In genomic region chr5:173648308-173648866, GRCh38 we compare ENCODE assay signal across 22 cellular contexts. TPM values are rescaled to one million over a fixed set of nuclear protein-coding genes. Genes with fewer than 3 reads are reported as not detected.
A peak's percentile ranks its signal among the peaks of the same experiment; 100 is the strongest.
DNase-seq lines count a peak whose midpoint lies in the region; ATAC-seq and TF ChIP-seq lines count a peak whose summit lies in the region.
"Had no signal": no experiment of that assay in that cellular context is flagged by ENCODE, and none has a peak within 500 bp of the region (broad histone marks: within the 10 kb centered on the region; RNA-seq: fewer than 3 reads in every experiment).

No MANE protein-coding gene starts in this region.

- in situ Hi-C loops in GM23248 (cut with MboI): no loop called here

- H3K27ac ChIP-seq in RWPE2 (ENCODE audit: poor library complexity, severe bottlenecking) (no peak overlapping the region), endodermal cell (ENCODE audit: low read depth, low read length) (no peak overlapping the region), GM23248 (no peak overlapping the region)
- H3K27ac ChIP-seq: A549; BLaER1 treated with 17β-estradiol and CSF1 and Interleukin-3, amounts not matched to agents 10 nM and 100 nM had no signal

- no peak overlapping the region for H3K4me3 ChIP-seq in RWPE2 (ENCODE audit: severe bottlenecking)
- H3K4me3 ChIP-seq in endodermal cell (ENCODE audit: low read length): no peak overlapping the region
- no peak overlapping the region for H3K4me3 ChIP-seq in GM23248
- H3K4me3 ChIP-seq: A549; BLaER1 treated with 17β-estradiol and CSF1 and Interleukin-3, amounts not matched to agents 10 nM and 100 nM had no signal

- H3K36me3 ChIP-seq in RWPE2 (ENCODE audit: low read depth) (no peaks in the 10 kb centered on the region), endodermal cell (ENCODE audit: control insufficient read depth, insufficient read depth, low read length) (no peaks in the 10 kb centered on the region), GM23248 (ENCODE audit: low read depth) (no peaks in the 10 kb centered on the region)
- H3K36me3 ChIP-seq: BE2C; BLaER1 treated with 17β-estradiol and CSF1 and Interleukin-3, amounts not matched to agents 10 nM and 100 nM had no signal

- H3K4me1 Mint-ChIP-seq in endodermal cell (no peaks in the 10 kb centered on the region), type B pancreatic cell (ENCODE audit: unreplicated experiment) (peaks cover 21% of the 10 kb centered on the region)
- H3K4me1 Mint-ChIP-seq: CD8-positive, alpha-beta memory T cell had no signal

- peaks cover 7% of the 10 kb centered on the region for H3K27me3 Mint-ChIP-seq in endodermal cell (ENCODE audit: insufficient read depth)
- H3K27me3 Mint-ChIP-seq in type B pancreatic cell: peaks cover 3% of the 10 kb centered on the region

- H3K9ac ChIP-seq in endodermal cell (ENCODE audit: extremely low read depth, low read length, poor library complexity, severe bottlenecking): no peak overlapping the region
- H3K9ac ChIP-seq in GM23248: no peak overlapping the region
- H3K9ac ChIP-seq: BLaER1 treated with 17β-estradiol and CSF1 and Interleukin-3, amounts not matched to agents 10 nM and 100 nM had no signal

- no peaks in the 10 kb centered on the region for H3K79me2 ChIP-seq in GM23248 (ENCODE audit: insufficient read depth)

- peaks cover 25% of the 10 kb centered on the region for H3K9me3 Mint-ChIP-seq in endodermal cell
- peaks cover 9% of the 10 kb centered on the region for H3K9me3 Mint-ChIP-seq in type B pancreatic cell
- H3K9me3 Mint-ChIP-seq: CD4-positive, alpha-beta T cell had no signal

- peak; percentile 24 for DNase-seq in activated effector memory CD4-positive, alpha-beta T cell treated with anti-CD3 and anti-CD28 coated beads, Interleukin-2, amount 50 U/mL, for 16 hours
- no peak for DNase-seq in activated effector memory CD4-positive, alpha-beta T cell treated with Interleukin-2 at 50 U/mL for 16 hours
- DNase-seq in RWPE2 (ENCODE audit: low spot score) (peak; percentile 6), endodermal cell (peak; percentile 22), type B pancreatic cell (ENCODE audit: extremely low spot score, unreplicated experiment) (peak; percentile 13), GM23248 (no peak), DMS79 (lab: John Stamatoyannopoulos, UW) (no peak)
- DNase-seq: 8988T; ACHN; AML-193; BE2C; CD4-positive, alpha-beta T cell; CD8-positive, alpha-beta memory T cell; DMS 273 treated with DMSO at 0.1 percent for 48 hours; DMS79 treated with DMSO at 0.1 percent for 48 hours; GF-D8; GOT3; HCEC 1CT had no signal

- H3K4me1 ChIP-seq in RWPE2 (ENCODE audit: insufficient read depth, poor library complexity, severe bottlenecking): no peaks in the 10 kb centered on the region
- no peaks in the 10 kb centered on the region for H3K4me1 ChIP-seq in endodermal cell (ENCODE audit: control insufficient read depth, insufficient read depth, low read length)
- no peaks in the 10 kb centered on the region; the same call in none of the 2 replicates for H3K4me1 ChIP-seq in GM23248 (ENCODE audit: insufficient read depth)

- peaks cover 3% of the 10 kb centered on the region for H3K36me3 Mint-ChIP-seq in endodermal cell (ENCODE audit: low read depth)
- no peaks in the 10 kb centered on the region for H3K36me3 Mint-ChIP-seq in type B pancreatic cell
- H3K36me3 Mint-ChIP-seq: CD14-positive monocyte; CD8-positive, alpha-beta memory T cell had no signal

- WGBS in endodermal cell (ENCODE audit: insufficient coverage in 1 of 2, insufficient read length in 1 of 2), 2 experiments: 96 to 100% methylated on average over 3 to 7 of the region's 7 CpGs
- WGBS in GM23248 (ENCODE audit: low coverage in 1 of 2, low lambda C conversion rate in 2 of 2, missing lambda C conversion rate in 2 of 2), 2 experiments: 47 to 57% methylated on average over 7 of the region's 7 CpGs

- no peak for TF ChIP-seq CTCF in RWPE2 (IDR thresholded peaks at IDR 0.05; ENCODE audit: poor library complexity, severe bottlenecking)
- TF ChIP-seq CTCF in endodermal cell (conservative IDR thresholded peaks at IDR 0.05): no peak
- no peak for TF ChIP-seq CTCF in type B pancreatic cell (conservative IDR thresholded peaks at IDR 0.05)

- H3K27me3 ChIP-seq in RWPE2 (ENCODE audit: insufficient read depth, poor library complexity, severe bottlenecking): no peaks in the 10 kb centered on the region
- no peaks in the 10 kb centered on the region for H3K27me3 ChIP-seq in endodermal cell (ENCODE audit: control insufficient read depth, insufficient read depth, low read length, poor library complexity, severe bottlenecking)
- peaks cover 33% of the 10 kb centered on the region for H3K27me3 ChIP-seq in GM23248 (replicated peaks; ENCODE audit: insufficient read depth)
- H3K27me3 ChIP-seq: BE2C; BLaER1 treated with 17β-estradiol and CSF1 and Interleukin-3, amounts not matched to agents 10 nM and 100 nM had no signal

- H2AFZ ChIP-seq in GM23248: no peak overlapping the region

- no peak for ATAC-seq in RWPE2 (ENCODE audit: low read depth)
- ATAC-seq in GM21786 (IDR thresholded peaks at IDR 0.05; ENCODE audit: unreplicated experiment): no peak
- ATAC-seq: A549 had no signal

- peaks cover 4% of the 10 kb centered on the region for H3K9me3 ChIP-seq in RWPE2 (ENCODE audit: severe bottlenecking)
- H3K9me3 ChIP-seq in endodermal cell (ENCODE audit: control insufficient read depth, low read length): peaks cover 32% of the 10 kb centered on the region
- H3K9me3 ChIP-seq in GM23248 (ENCODE audit: low read depth): no peaks in the 10 kb centered on the region
- H3K9me3 ChIP-seq: BE2C had no signal

- no peaks in the 10 kb centered on the region for H3F3A ChIP-seq in GM23248 (ENCODE audit: insufficient read depth)

- no peak overlapping the region for H3K4me3 Mint-ChIP-seq in endodermal cell
- no peak overlapping the region for H3K4me3 Mint-ChIP-seq in type B pancreatic cell
- H3K4me3 Mint-ChIP-seq: CD14-positive monocyte; CD4-positive, alpha-beta T cell; CD8-positive, alpha-beta memory T cell had no signal

- H3K4me2 ChIP-seq in GM23248 (ENCODE audit: unreplicated experiment): no peak overlapping the region
- H3K4me2 ChIP-seq: A549; BLaER1 treated with 17β-estradiol and CSF1 and Interleukin-3, amounts not matched to agents 10 nM and 100 nM had no signal

- H3K27ac Mint-ChIP-seq in endodermal cell (no peak overlapping the region), type B pancreatic cell (no peak overlapping the region)
- H3K27ac Mint-ChIP-seq: CD14-positive monocyte; CD4-positive, alpha-beta T cell; CD8-positive, alpha-beta memory T cell had no signal

- H4K20me1 ChIP-seq in GM23248 (ENCODE audit: insufficient read depth): no peaks in the 10 kb centered on the region
- H4K20me1 ChIP-seq: BLaER1 treated with 17β-estradiol and CSF1 and Interleukin-3, amounts not matched to agents 10 nM and 100 nM had no signal

- no peaks in the 10 kb centered on the region for H3K9me2 ChIP-seq in GM23248 (ENCODE audit: insufficient read depth)

RNA-seq across cellular contexts. Expression of gene BOD1, which starts 31.9 kb away (rescaled TPM):
- total RNA-seq in endodermal cell: 10 to 100 TPM; 79.3 to 92.9 TPM
- 144 TPM for polyA plus RNA-seq in endodermal cell (2013, experiment 1 of 2)
- polyA plus RNA-seq in endodermal cell (2013, experiment 2 of 2): 121 TPM
- total RNA-seq in type B pancreatic cell (ENCODE audit: low replicate concordance): 63.2 and 98.7 TPM in 2 replicates
- total RNA-seq in GM23248 (2014; rRNA removed; shearing (Covaris generic)): 48.1 and 51.4 TPM in 2 replicates
- 64.3 and 66.1 TPM in 2 replicates for polyA plus RNA-seq in GM23248 (2016; fragmentation: Nextera tagmentation; extraction: Ambion mirVana)

Comparison
In these comparisons a context has a peak if more than half of its experiments do, and no peak if none do; other contexts are left out.
1. DNase-seq: peak in activated effector memory CD4-positive, alpha-beta T cell treated with anti-CD3 and anti-CD28 coated beads, Interleukin-2, amount 50 U/mL, for 16 hours (single experiment), RWPE2 (single experiment), endodermal cell (single experiment) and type B pancreatic cell (single experiment); none in activated effector memory CD4-positive, alpha-beta T cell treated with Interleukin-2 at 50 U/mL for 16 hours (single experiment), GM23248 (single experiment) and DMS79 (single experiment).